ENCODE assay signal across 14 cellular contexts in the genomic region with DNA sequence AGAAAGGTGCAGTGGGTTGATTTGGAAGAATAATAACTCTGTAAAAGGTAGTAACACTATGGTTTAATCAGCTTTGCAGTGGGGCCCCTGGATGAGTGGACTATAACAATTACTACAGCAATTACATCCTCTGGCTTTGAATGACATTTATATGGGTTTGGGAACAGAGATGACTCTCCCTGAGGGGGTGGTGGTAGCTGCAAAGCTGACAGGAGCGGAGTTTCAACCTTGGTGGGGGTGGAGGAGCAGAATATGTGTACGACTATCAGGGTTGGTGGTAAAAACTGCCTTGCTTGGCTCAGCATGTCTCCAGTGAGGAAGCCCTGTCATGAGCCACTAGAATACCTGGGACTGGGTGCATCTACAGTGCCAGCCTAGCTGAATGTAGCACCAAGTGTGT. TPM values are rescaled to one million over a fixed set of nuclear protein-coding genes. Genes with fewer than 3 reads are reported as not detected.
DNase-seq lines count a peak whose midpoint lies in the region; ATAC-seq and TF ChIP-seq lines count a peak whose summit lies in the region.
"Had no signal": no experiment of that assay in that cellular context is flagged by ENCODE, and none has a peak within 500 bp of the region (broad histone marks: within the 10 kb centered on the region; RNA-seq: fewer than 3 reads in every experiment).

No MANE protein-coding gene starts in this region.

- H3K23ac ChIP-seq in mesenchymal stem cell (ENCODE audit: low read length in 2 of 2) (no peak overlapping the region), mesendoderm (ENCODE audit: low read length) (no peak overlapping the region)

- H3K27ac ChIP-seq in SU-DHL-6 (ENCODE audit: low read depth, low read length), result no peak overlapping the region
- H3K27ac ChIP-seq in mesenchymal stem cell (ENCODE audit: low read length, poor library complexity, severe bottlenecking), result no peak overlapping the region
- no peak overlapping the region for H3K27ac ChIP-seq in lower lobe of right lung
- no peak overlapping the region for H3K27ac ChIP-seq in uterus
- no peak overlapping the region for H3K27ac ChIP-seq in mesendoderm (ENCODE audit: low read depth, low read length)
- H3K27ac ChIP-seq: left lung, psoas muscle, RWPE1 had no signal

- no peak overlapping the region for H4K8ac ChIP-seq in mesenchymal stem cell (ENCODE audit: low read length)
- H4K8ac ChIP-seq in mesendoderm (ENCODE audit: low read depth, low read length), result no peak overlapping the region

- no peak overlapping the region for H3K56ac ChIP-seq in mesendoderm (ENCODE audit: low read length)

- 94% methylated on average over 2 of the region's 2 CpGs for WGBS in mesenchymal stem cell
- WGBS in mesendoderm (ENCODE audit: extremely low coverage, insufficient coverage, low lambda C conversion rate), result no CpG with 5 or more reads among the region's 2 CpGs

- H2AFZ ChIP-seq in SU-DHL-6 (ENCODE audit: low read depth, low read length, severe bottlenecking) (no peak overlapping the region), mesenchymal stem cell (ENCODE audit: low read depth, low read length) (no peak overlapping the region)

- ATAC-seq in lower lobe of right lung (no peak), GM21528 (IDR thresholded peaks at IDR 0.05; ENCODE audit: low FRiP score, unreplicated experiment) (no peak)
- ATAC-seq: effector memory CD8-positive, alpha-beta T cell; left lung; natural killer cell; psoas muscle had no signal

- H3K4me2 ChIP-seq in SU-DHL-6 (ENCODE audit: low read depth, low read length, poor library complexity, severe bottlenecking) (peak overlapping the region; percentile 93), mesenchymal stem cell (ENCODE audit: low read length, poor library complexity, severe bottlenecking) (no peak overlapping the region), mesendoderm (ENCODE audit: low read length) (no peak overlapping the region)

- no peak for TF ChIP-seq CTCF in SU-DHL-6 (IDR thresholded peaks at IDR 0.05; ENCODE audit: insufficient read depth, low read length, poor library complexity, severe bottlenecking)
- TF ChIP-seq CTCF in lower lobe of right lung (IDR thresholded peaks at IDR 0.05), result no peak
- no peak for TF ChIP-seq CTCF in uterus (IDR thresholded peaks at IDR 0.05)

- no peak overlapping the region for H2BK12ac ChIP-seq in mesenchymal stem cell (ENCODE audit: low read length in 2 of 2)

- H4K20me1 ChIP-seq in SU-DHL-6 (ENCODE audit: low read depth, low read length), result no peaks in the 10 kb centered on the region

- peaks cover 68% of the 10 kb centered on the region for H3K79me2 ChIP-seq in SU-DHL-6 (ENCODE audit: insufficient read depth, low read length)
- H3K79me2 ChIP-seq in mesendoderm (ENCODE audit: control insufficient read depth, insufficient read depth, low read length), result no peaks in the 10 kb centered on the region

- no peak overlapping the region for H3K18ac ChIP-seq in mesenchymal stem cell (ENCODE audit: low read depth in 1 of 2, low read length in 2 of 2)
- H3K18ac ChIP-seq in mesendoderm (ENCODE audit: low read length), result no peak overlapping the region

- H2BK120ac ChIP-seq in mesenchymal stem cell (ENCODE audit: low read depth, low read length) (no peak overlapping the region), mesendoderm (ENCODE audit: low read depth, low read length) (no peak overlapping the region)

- H3K36me3 ChIP-seq in SU-DHL-6 (ENCODE audit: low read length) (0 out of 2 replicates have a peak, but pooled peaks cover 11% of the 10 kb centered on the region), mesenchymal stem cell (ENCODE audit: control insufficient read depth in 1 of 2, insufficient read depth in 2 of 2, low read depth in 1 of 2, low read length in 2 of 2) (no peaks in the 10 kb centered on the region), lower lobe of right lung (no peaks in the 10 kb centered on the region), uterus (no peaks in the 10 kb centered on the region), mesendoderm (ENCODE audit: control insufficient read depth, insufficient read depth, low read length) (no peaks in the 10 kb centered on the region)
- H3K36me3 ChIP-seq: HAP-1, left lung had no signal

- H3K4me1 ChIP-seq in mesenchymal stem cell (ENCODE audit: control insufficient read depth, insufficient read depth, low read depth, low read length) (peaks cover 6% of the 10 kb centered on the region), lower lobe of right lung (peaks cover 18% of the 10 kb centered on the region), uterus (no peaks in the 10 kb centered on the region), mesendoderm (ENCODE audit: control insufficient read depth, low read depth, low read length) (no peaks in the 10 kb centered on the region)
- H3K4me1 ChIP-seq: HAP-1 had no signal

- H2BK5ac ChIP-seq in mesenchymal stem cell (ENCODE audit: low read depth, low read length, poor library complexity, severe bottlenecking) (no peak overlapping the region), mesendoderm (ENCODE audit: low read length) (no peak overlapping the region)

- H3K14ac ChIP-seq in mesenchymal stem cell (ENCODE audit: low read length in 2 of 2), result no peak overlapping the region

- no peak overlapping the region for H3K4ac ChIP-seq in mesenchymal stem cell (ENCODE audit: low read depth in 1 of 2, low read length in 2 of 2)
- H3K4ac ChIP-seq in mesendoderm (ENCODE audit: low read depth, low read length), result no peak overlapping the region

- H3K9me2 ChIP-seq in SU-DHL-6 (replicated peaks; ENCODE audit: insufficient read depth, low read length), result no peaks in the 10 kb centered on the region

- H3K9me3 ChIP-seq in SU-DHL-6 (ENCODE audit: insufficient read depth, low read length) (no peaks in the 10 kb centered on the region), mesenchymal stem cell (ENCODE audit: control insufficient read depth, low read length) (no peaks in the 10 kb centered on the region), lower lobe of right lung (no peaks in the 10 kb centered on the region), uterus (no peaks in the 10 kb centered on the region)
- H3K9me3 ChIP-seq: HAP-1, left lung, psoas muscle had no signal

- intact Hi-C loops in lower lobe of right lung (cut with DNase I) (no loop called here), uterus (cut with DNase I; ENCODE audit: low total_unique reads) (no loop called here)

- peak overlapping the region; percentile 66 for H3K9ac ChIP-seq in SU-DHL-6 (ENCODE audit: low read length)
- no peak overlapping the region for H3K9ac ChIP-seq in mesenchymal stem cell (ENCODE audit: low read length)
- H3K9ac ChIP-seq in mesendoderm (ENCODE audit: low read length), result no peak overlapping the region

- H4K91ac ChIP-seq in mesenchymal stem cell (ENCODE audit: low read length), result no peak overlapping the region

- no peaks in the 10 kb centered on the region for H3K79me1 ChIP-seq in mesenchymal stem cell (replicated peaks; ENCODE audit: low read length, poor library complexity, severe bottlenecking)
- no peaks in the 10 kb centered on the region for H3K79me1 ChIP-seq in mesendoderm (ENCODE audit: low read length)

- peak; percentile 55 for DNase-seq in stimulated activated naive CD4-positive, alpha-beta T cell treated with Interleukin-2 at 50 U/mL for 16 hours (lab: John Stamatoyannopoulos, UW)
- DNase-seq in stimulated activated naive CD4-positive, alpha-beta T cell (lab: John Stamatoyannopoulos, UW), result no peak
- DNase-seq in mesenchymal stem cell (no peak), lower lobe of right lung (no peak), uterus (no peak), mesendoderm (no peak)
- DNase-seq: effector memory CD8-positive, alpha-beta T cell; left lung; natural killer cell; psoas muscle had no signal

- H3F3A ChIP-seq in SU-DHL-6 (ENCODE audit: insufficient read depth), result peaks cover 30% of the 10 kb centered on the region

- H2AK5ac ChIP-seq in mesenchymal stem cell (ENCODE audit: low read length, severe bottlenecking) (peak overlapping the region; percentile 83), mesendoderm (ENCODE audit: low read length) (no peak overlapping the region)

- H3K4me3 ChIP-seq in SU-DHL-6 (ENCODE audit: insufficient read depth, low read length, poor library complexity, severe bottlenecking) (peak overlapping the region; percentile 78), mesenchymal stem cell (ENCODE audit: insufficient read depth in 1 of 2, low read depth in 1 of 2, low read length in 2 of 2) (no peak overlapping the region), lower lobe of right lung (no peak overlapping the region), uterus (no peak overlapping the region), mesendoderm (ENCODE audit: low read length) (no peak overlapping the region)
- H3K4me3 ChIP-seq: HAP-1, left lung, psoas muscle had no signal

- no peaks in the 10 kb centered on the region for H3K27me3 ChIP-seq in SU-DHL-6 (ENCODE audit: low read length)
- no peaks in the 10 kb centered on the region for H3K27me3 ChIP-seq in mesenchymal stem cell (ENCODE audit: control insufficient read depth in 1 of 2, insufficient read depth in 1 of 2, low read length in 2 of 2)
- H3K27me3 ChIP-seq in lower lobe of right lung (ENCODE audit: low read depth), result no peaks in the 10 kb centered on the region
- no peaks in the 10 kb centered on the region for H3K27me3 ChIP-seq in uterus
- no peaks in the 10 kb centered on the region for H3K27me3 ChIP-seq in mesendoderm (ENCODE audit: insufficient read depth, low read length, poor library complexity)
- H3K27me3 ChIP-seq: left lung had no signal

- no peak overlapping the region for H4K5ac ChIP-seq in mesendoderm (ENCODE audit: low read length)

- TF ChIP-seq POLR2A in uterus (IDR thresholded peaks at IDR 0.05), result no peak

- H2BK15ac ChIP-seq in mesenchymal stem cell (ENCODE audit: low read depth, poor library complexity, severe bottlenecking) (no peak overlapping the region), mesendoderm (replicated peaks; ENCODE audit: low read depth) (no peak overlapping the region)

RNA-seq across cellular contexts. Expression of gene NR3C1, which starts 28.3 kb away (rescaled TPM):
- 24.7 TPM for polyA plus RNA-seq in mesenchymal stem cell (2013, experiment 1 of 2)
- polyA plus RNA-seq in mesenchymal stem cell (2013, experiment 2 of 2), result 24.3 TPM
- total RNA-seq in lower lobe of right lung (110 TPM), uterus (100 to 1,000 TPM in 1 of 4 donors, 10 to 100 TPM in 3; 55.1 to 134 (median 87.3) TPM)
- polyA plus RNA-seq in mesendoderm (2013, experiment 1 of 2), result 12.1 TPM
- polyA plus RNA-seq in mesendoderm (2013, experiment 2 of 2), result 11.5 TPM
